ENCODE assay signal across 10 cellular contexts in genomic region chr9:91273853-91274552, GRCh38.
A peak's percentile ranks its signal among the peaks of the same experiment; 100 is the strongest.
DNase-seq lines count a peak whose midpoint lies in the region; ATAC-seq and TF ChIP-seq lines count a peak whose summit lies in the region.
"Had no signal": no experiment of that assay in that cellular context is flagged by ENCODE, and none has a peak within 500 bp of the region (broad histone marks: within the 10 kb centered on the region; RNA-seq: fewer than 3 reads in every experiment).

No MANE protein-coding gene starts in this region.

- no peak for TF ChIP-seq POLR2A in upper lobe of left lung (IDR thresholded peaks at IDR 0.05)

- no peaks in the 10 kb centered on the region for H3K9me3 Mint-ChIP-seq in activated T-cell treated with anti-CD3 and anti-CD28 coated beads, Interleukin-2, amount 50 U/mL, for 4 hours
- H3K9me3 Mint-ChIP-seq in activated T-cell treated with anti-CD3 and anti-CD28 coated beads, Interleukin-2, amount 50 U/mL, for 24 hours = no peaks in the 10 kb centered on the region
- H3K9me3 Mint-ChIP-seq in stimulated activated effector memory CD8-positive, alpha-beta T cell treated with anti-CD3 and anti-CD28 coated beads, Interleukin-12 subunit alpha, Interleukin-12 subunit beta, amount 100 ng/mL, for 72 hours = no peaks in the 10 kb centered on the region

- TF ChIP-seq EP300 in upper lobe of left lung (IDR thresholded peaks at IDR 0.05) = no peak

- H3K27me3 ChIP-seq in upper lobe of left lung = no peaks in the 10 kb centered on the region

- 82 to 83% methylated on average over 2 of the region's 2 CpGs for WGBS in upper lobe of left lung, 2 donors

- peak; percentile 88 to 89 for ATAC-seq in activated T-cell treated with anti-CD3 and anti-CD28 coated beads, Interleukin-2, amount 50 U/mL, for 4 hours
- ATAC-seq in stimulated activated effector memory CD8-positive, alpha-beta T cell treated with anti-CD3 and anti-CD28 coated beads, Interleukin-12 subunit alpha, Interleukin-12 subunit beta, amount 100 ng/mL, for 72 hours = peak; percentile 94
- ATAC-seq in GM18907 (IDR thresholded peaks at IDR 0.05; ENCODE audit: unreplicated experiment) (no peak), upper lobe of left lung (ENCODE audit: low FRiP score in 2 of 2) (no peak)

- no peak for DNase-seq in activated T-cell treated with anti-CD3 and anti-CD28 coated beads, Interleukin-2, amount 50 U/mL, for 4 hours
- no peak for DNase-seq in activated T-cell treated with anti-CD3 and anti-CD28 coated beads, Interleukin-2, amount 50 U/mL, for 24 hours
- DNase-seq in LHCN-M2 (ENCODE audit: low read depth) (peak; percentile 54), cardiac fibroblast (ENCODE audit: low read depth in 2 of 2) (peak; percentile 26 to 57), upper lobe of left lung (no peak), NCI-H2107 (lab: John Stamatoyannopoulos, UW) (no peak)
- DNase-seq in stimulated activated effector memory CD8-positive, alpha-beta T cell treated with anti-CD3 and anti-CD28 coated beads, Interleukin-12 subunit alpha, Interleukin-12 subunit beta, amount 100 ng/mL, for 72 hours (ENCODE audit: low spot score in 2 of 2) = no peak
- DNase-seq: NCI-H1694 treated with DMSO at 0.1 percent for 48 hours had no signal

- peaks cover 6% of the 10 kb centered on the region for H3K36me3 Mint-ChIP-seq in activated T-cell treated with anti-CD3 and anti-CD28 coated beads, Interleukin-2, amount 50 U/mL, for 4 hours (ENCODE audit: insufficient read depth)
- H3K36me3 Mint-ChIP-seq in activated T-cell treated with anti-CD3 and anti-CD28 coated beads, Interleukin-2, amount 50 U/mL, for 24 hours (ENCODE audit: low read depth) = peaks cover 21% of the 10 kb centered on the region
- peaks cover 26% of the 10 kb centered on the region for H3K36me3 Mint-ChIP-seq in stimulated activated effector memory CD8-positive, alpha-beta T cell treated with anti-CD3 and anti-CD28 coated beads, Interleukin-12 subunit alpha, Interleukin-12 subunit beta, amount 100 ng/mL, for 72 hours

- H3K27ac Mint-ChIP-seq in activated T-cell treated with anti-CD3 and anti-CD28 coated beads, Interleukin-2, amount 50 U/mL, for 24 hours = no peak overlapping the region
- no peak overlapping the region for H3K27ac Mint-ChIP-seq in stimulated activated effector memory CD8-positive, alpha-beta T cell treated with anti-CD3 and anti-CD28 coated beads, Interleukin-12 subunit alpha, Interleukin-12 subunit beta, amount 100 ng/mL, for 72 hours

- no peak overlapping the region for H3K4me3 Mint-ChIP-seq in activated T-cell treated with anti-CD3 and anti-CD28 coated beads, Interleukin-2, amount 50 U/mL, for 4 hours
- no peak overlapping the region for H3K4me3 Mint-ChIP-seq in activated T-cell treated with anti-CD3 and anti-CD28 coated beads, Interleukin-2, amount 50 U/mL, for 24 hours
- no peak overlapping the region for H3K4me3 Mint-ChIP-seq in stimulated activated effector memory CD8-positive, alpha-beta T cell treated with anti-CD3 and anti-CD28 coated beads, Interleukin-12 subunit alpha, Interleukin-12 subunit beta, amount 100 ng/mL, for 72 hours

- H3K27ac ChIP-seq in upper lobe of left lung = no peak overlapping the region
- H3K27ac ChIP-seq: skin epidermis had no signal

- no peaks in the 10 kb centered on the region for H3K36me3 ChIP-seq in upper lobe of left lung

- TF ChIP-seq CTCF in cardiac fibroblast (IDR thresholded peaks at IDR 0.05; ENCODE audit: low read depth, low read length) (no peak), upper lobe of left lung (IDR thresholded peaks at IDR 0.05) (no peak)

- H3K4me1 Mint-ChIP-seq in activated T-cell treated with anti-CD3 and anti-CD28 coated beads, Interleukin-2, amount 50 U/mL, for 4 hours (ENCODE audit: low read depth) = peaks cover 10% of the 10 kb centered on the region
- H3K4me1 Mint-ChIP-seq in activated T-cell treated with anti-CD3 and anti-CD28 coated beads, Interleukin-2, amount 50 U/mL, for 24 hours (ENCODE audit: low read depth) = peaks cover 27% of the 10 kb centered on the region
- H3K4me1 Mint-ChIP-seq in stimulated activated effector memory CD8-positive, alpha-beta T cell treated with anti-CD3 and anti-CD28 coated beads, Interleukin-12 subunit alpha, Interleukin-12 subunit beta, amount 100 ng/mL, for 72 hours = peaks cover 19% of the 10 kb centered on the region

- H3K27me3 Mint-ChIP-seq in activated T-cell treated with anti-CD3 and anti-CD28 coated beads, Interleukin-2, amount 50 U/mL, for 4 hours (ENCODE audit: low read depth) = no peaks in the 10 kb centered on the region
- no peaks in the 10 kb centered on the region for H3K27me3 Mint-ChIP-seq in activated T-cell treated with anti-CD3 and anti-CD28 coated beads, Interleukin-2, amount 50 U/mL, for 24 hours

- H3K9me3 ChIP-seq in upper lobe of left lung = no peaks in the 10 kb centered on the region

- H3K4me3 ChIP-seq in cardiac fibroblast (replicated peaks in 1 of 2; ENCODE audit: low read depth in 2 of 2, low read length in 2 of 2) (no peak overlapping the region), upper lobe of left lung (no peak overlapping the region)
- H3K4me3 ChIP-seq: skin epidermis had no signal

- H3K4me1 ChIP-seq in upper lobe of left lung = no peaks in the 10 kb centered on the region

Comparison
In these comparisons a context has a peak if more than half of its experiments do, and no peak if none do; other contexts are left out.
1. ATAC-seq: peak in activated T-cell treated with anti-CD3 and anti-CD28 coated beads, Interleukin-2, amount 50 U/mL, for 4 hours (2 of 2) and stimulated activated effector memory CD8-positive, alpha-beta T cell treated with anti-CD3 and anti-CD28 coated beads, Interleukin-12 subunit alpha, Interleukin-12 subunit beta, amount 100 ng/mL, for 72 hours (single experiment); none in GM18907 (single experiment) and upper lobe of left lung (0 of 2).
2. DNase-seq: peak in LHCN-M2 (single experiment) and cardiac fibroblast (2 of 2); none in activated T-cell treated with anti-CD3 and anti-CD28 coated beads, Interleukin-2, amount 50 U/mL, for 4 hours (single experiment), activated T-cell treated with anti-CD3 and anti-CD28 coated beads, Interleukin-2, amount 50 U/mL, for 24 hours (single experiment), stimulated activated effector memory CD8-positive, alpha-beta T cell treated with anti-CD3 and anti-CD28 coated beads, Interleukin-12 subunit alpha, Interleukin-12 subunit beta, amount 100 ng/mL, for 72 hours (0 of 2), upper lobe of left lung (0 of 2) and NCI-H2107 (single experiment).